Comparison of ENCODE assay signal across 8 cellular contexts in genomic region chr11:9664276-9665171, GRCh38. TPM values are rescaled to one million over a fixed set of nuclear protein-coding genes. Genes with fewer than 3 reads are reported as not detected.
DNase-seq lines count a peak whose midpoint lies in the region; ATAC-seq and TF ChIP-seq lines count a peak whose summit lies in the region.

No MANE protein-coding gene starts in this region.

- H3K9me3 Mint-ChIP-seq in brain, result peaks cover 17 to 56% (median 37%) of the 10 kb centered on the region in 5 experiments

- H3K27me3 ChIP-seq in smooth muscle cell (ENCODE audit: low read depth), result no peaks in the 10 kb centered on the region

- H3K9ac ChIP-seq in smooth muscle cell (ENCODE audit: low read depth), result peak overlapping the region; percentile 90

- no peaks in the 10 kb centered on the region for H3F3A ChIP-seq in smooth muscle cell (ENCODE audit: low read depth)

- peak overlapping the region; percentile 93 to 96 (median 94) for H3K4me3 Mint-ChIP-seq in brain

- 2% methylated on average over 34 of the region's 43 CpGs for WGBS in smooth muscle cell (ENCODE audit: low lambda C conversion rate)

- peak overlapping the region; percentile 95 for H3K4me3 ChIP-seq in iPS-18c (ENCODE audit: insufficient read depth, low read depth, low read length)
- peak overlapping the region; percentile 95 for H3K4me3 ChIP-seq in smooth muscle cell

- peak; percentile 35 for ATAC-seq in GM19035 (IDR thresholded peaks at IDR 0.05; ENCODE audit: unreplicated experiment)
- ATAC-seq in HG03135 (IDR thresholded peaks at IDR 0.05; ENCODE audit: unreplicated experiment), result peak; percentile 34

- H2AFZ ChIP-seq in smooth muscle cell (ENCODE audit: low read depth), result peak overlapping the region; percentile 99

- peaks cover 30% of the 10 kb centered on the region for H3K36me3 Mint-ChIP-seq in brain

- peaks cover 20% of the 10 kb centered on the region for H3K4me1 Mint-ChIP-seq in brain

- peaks cover 21% of the 10 kb centered on the region for H4K20me1 ChIP-seq in smooth muscle cell (ENCODE audit: low read depth)

- H3K27ac ChIP-seq in smooth muscle cell (ENCODE audit: low read depth), result peak overlapping the region; percentile 58

- H3K27me3 Mint-ChIP-seq in brain, result peaks cover 22% of the 10 kb centered on the region

- TF ChIP-seq CTCF in brain (conservative IDR thresholded peaks at IDR 0.05) (no peak), smooth muscle cell (IDR thresholded peaks at IDR 0.05; ENCODE audit: borderline replicate concordance, insufficient read depth, poor library complexity, severe bottlenecking) (no peak)

- H3K4me2 ChIP-seq in smooth muscle cell, result peak overlapping the region; percentile 86

- H3K4me1 ChIP-seq in smooth muscle cell (ENCODE audit: low read depth), result peaks cover 3% of the 10 kb centered on the region

- peaks cover 47% of the 10 kb centered on the region for H3K79me2 ChIP-seq in smooth muscle cell (ENCODE audit: low read depth)

- H3K36me3 ChIP-seq in smooth muscle cell (ENCODE audit: low read depth), result no peaks in the 10 kb centered on the region

- peak overlapping the region in 3 of 5 experiments; percentile 32 to 72 (median 64) for H3K27ac Mint-ChIP-seq in brain

- DNase-seq in COLO668 (lab: John Stamatoyannopoulos, UW; ENCODE audit: unreplicated experiment), result peak; percentile 37
- peak; percentile 46 for DNase-seq in RPMI7951 (ENCODE audit: low read depth)
- peak; percentile 48 for DNase-seq in smooth muscle cell (lab: John Stamatoyannopoulos, UW; ENCODE audit: unreplicated experiment)
- DNase-seq in ecto neural progenitor cell (ENCODE audit: low spot score), result no peak

- H3K9me3 ChIP-seq in iPS-18c (ENCODE audit: control insufficient read depth, insufficient read depth, low read length) (no peaks in the 10 kb centered on the region), smooth muscle cell (replicated peaks; ENCODE audit: low read depth) (no peaks in the 10 kb centered on the region)

RNA-seq across cellular contexts. Expression of gene SWAP70, which starts 0.6 kb away (rescaled TPM):
- 20.2 and 25.6 TPM in 2 replicates for total RNA-seq in RPMI7951 (2014; rRNA removed; shearing (Covaris generic))
- polyA plus RNA-seq in brain (ENCODE audit: insufficient read depth, low read depth, low replicate concordance) (7.6 TPM), smooth muscle cell (15.4 and 20.6 TPM in 2 replicates)
- total RNA-seq in smooth muscle cell, result 14.7 and 17.8 TPM in 2 replicates
